11 cellular contexts compared by ENCODE assay signal in the genomic region with DNA sequence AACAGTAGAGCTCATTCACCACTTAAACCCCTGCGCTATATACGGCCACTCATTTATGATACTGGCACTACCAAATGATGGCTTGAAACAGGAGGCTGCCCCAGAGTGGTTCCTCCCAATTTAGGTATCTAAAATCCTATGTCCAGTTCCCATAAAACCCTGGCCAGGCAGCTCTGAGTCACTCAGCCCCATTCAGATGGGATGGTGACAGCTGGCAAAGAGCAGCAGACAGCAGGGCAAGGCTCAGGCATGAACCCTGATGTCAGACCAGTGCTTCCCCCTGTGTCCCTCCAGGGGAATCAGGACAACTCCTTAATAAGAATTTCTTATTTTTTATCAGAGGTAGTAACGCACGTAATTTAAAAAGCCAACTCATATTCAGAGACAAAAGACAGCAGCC.
A peak's percentile ranks its signal among the peaks of the same experiment; 100 is the strongest.
DNase-seq lines count a peak whose midpoint lies in the region; ATAC-seq and TF ChIP-seq lines count a peak whose summit lies in the region.
"Had no signal": no experiment of that assay in that cellular context is flagged by ENCODE, and none has a peak within 500 bp of the region (broad histone marks: within the 10 kb centered on the region; RNA-seq: fewer than 3 reads in every experiment).

No MANE protein-coding gene starts in this region.

- H3K27ac ChIP-seq in coronary artery: peak overlapping the region; percentile 91 to 94
- H3K27ac ChIP-seq in mesenchymal stem cell (ENCODE audit: low read length, poor library complexity, severe bottlenecking): no peak overlapping the region
- peak overlapping the region; percentile 87 to 95 (median 94) for H3K27ac ChIP-seq in thyroid gland

- TF ChIP-seq CTCF in coronary artery (IDR thresholded peaks at IDR 0.05): no peak
- TF ChIP-seq CTCF in thyroid gland (IDR thresholded peaks at IDR 0.05): no peak

- H3K36me3 ChIP-seq in MG63: no peaks in the 10 kb centered on the region
- H3K36me3 ChIP-seq in mesenchymal stem cell (ENCODE audit: control insufficient read depth in 1 of 2, insufficient read depth in 2 of 2, low read depth in 1 of 2, low read length in 2 of 2): no peaks in the 10 kb centered on the region
- no peaks in the 10 kb centered on the region for H3K36me3 ChIP-seq in thyroid gland

- no peak overlapping the region for H3K4me2 ChIP-seq in mesenchymal stem cell (ENCODE audit: low read length, poor library complexity, severe bottlenecking)

- H3K4me3 ChIP-seq in MG63 (no peak overlapping the region), coronary artery (no peak overlapping the region), mesenchymal stem cell (ENCODE audit: insufficient read depth in 1 of 2, low read depth in 1 of 2, low read length in 2 of 2) (no peak overlapping the region), thyroid gland (replicated peaks in 1 of 3) (no peak overlapping the region)

- DNase-seq in MG63 (peak; percentile 81), coronary artery (ENCODE audit: low spot score) (peak; percentile 89), mesenchymal stem cell (peak; percentile 17), thyroid gland (peak; percentile 30 to 41), SW480 (ENCODE audit: low spot score) (no peak)
- no peak for DNase-seq in stimulated activated CD4-positive, alpha-beta T cell treated with anti-CD3 and anti-CD28 coated beads, Interleukin-4, amount 100 ng/mL, for 4 hours
- DNase-seq: naive B cell; NCI-H345; stimulated activated CD4-positive, alpha-beta T cell treated with anti-CD3 and anti-CD28 coated beads, Interleukin-12 subunit alpha, Interleukin-12 subunit beta, amount 100 ng/mL, for 4 hours had no signal

- TF ChIP-seq POLR2A in thyroid gland (IDR thresholded peaks at IDR 0.05): no peak

- peak overlapping the region; percentile 54 to 71 for H2BK12ac ChIP-seq in mesenchymal stem cell (ENCODE audit: low read length in 2 of 2)

- no peak overlapping the region for H3K23ac ChIP-seq in mesenchymal stem cell (ENCODE audit: low read length in 2 of 2)

- H2BK15ac ChIP-seq in mesenchymal stem cell (ENCODE audit: low read depth, poor library complexity, severe bottlenecking): no peak overlapping the region

- intact Hi-C loops in thyroid gland (cut with DNase I): no loop called here

- 96% methylated on average over 2 of the region's 4 CpGs for WGBS in mesenchymal stem cell
- WGBS in thyroid gland, 2 donors: 89 to 91% methylated on average over 4 of the region's 4 CpGs

- no peak overlapping the region for H2BK5ac ChIP-seq in mesenchymal stem cell (ENCODE audit: low read depth, low read length, poor library complexity, severe bottlenecking)

- ATAC-seq in GM21447 (IDR thresholded peaks at IDR 0.05; ENCODE audit: unreplicated experiment) (no peak), HG03432 (IDR thresholded peaks at IDR 0.05; ENCODE audit: unreplicated experiment) (no peak)

- H4K8ac ChIP-seq in mesenchymal stem cell (ENCODE audit: low read length): peak overlapping the region; percentile 57

- no peaks in the 10 kb centered on the region for H3K27me3 ChIP-seq in MG63
- H3K27me3 ChIP-seq in mesenchymal stem cell (ENCODE audit: control insufficient read depth in 1 of 2, insufficient read depth in 1 of 2, low read length in 2 of 2): no peaks in the 10 kb centered on the region
- no peaks in the 10 kb centered on the region for H3K27me3 ChIP-seq in thyroid gland

- H3K18ac ChIP-seq in mesenchymal stem cell (ENCODE audit: low read depth in 1 of 2, low read length in 2 of 2): no peak overlapping the region

- H3K9me3 ChIP-seq in MG63: peaks cover 4% of the 10 kb centered on the region; the same call in 1 of the 2 replicates
- H3K9me3 ChIP-seq in mesenchymal stem cell (ENCODE audit: control insufficient read depth, low read length): peaks cover 6% of the 10 kb centered on the region
- H3K9me3 ChIP-seq in thyroid gland: no peaks in the 10 kb centered on the region

- H3K4me1 ChIP-seq in mesenchymal stem cell (ENCODE audit: control insufficient read depth, insufficient read depth, low read depth, low read length) (peaks cover 7% of the 10 kb centered on the region), thyroid gland (peaks cover 24 to 55% of the 10 kb centered on the region in 2 donors)

- H3K14ac ChIP-seq in mesenchymal stem cell (ENCODE audit: low read length in 2 of 2): no peak overlapping the region

- H3K79me1 ChIP-seq in mesenchymal stem cell (replicated peaks; ENCODE audit: low read length, poor library complexity, severe bottlenecking): no peaks in the 10 kb centered on the region

- H4K91ac ChIP-seq in mesenchymal stem cell (ENCODE audit: low read length): no peak overlapping the region

- H3K9ac ChIP-seq in mesenchymal stem cell (ENCODE audit: low read length): no peak overlapping the region

- H2AK5ac ChIP-seq in mesenchymal stem cell (ENCODE audit: low read length, severe bottlenecking): no peak overlapping the region

- H2AFZ ChIP-seq in mesenchymal stem cell (ENCODE audit: low read depth, low read length): no peak overlapping the region

- no peak overlapping the region for H3K4ac ChIP-seq in mesenchymal stem cell (ENCODE audit: low read depth in 1 of 2, low read length in 2 of 2)

- no peak overlapping the region for H2BK120ac ChIP-seq in mesenchymal stem cell (ENCODE audit: low read depth, low read length)

Comparison
In these comparisons a context has a peak if more than half of its experiments do, and no peak if none do; other contexts are left out.
1. DNase-seq: peak in MG63 (single experiment), coronary artery (single experiment), mesenchymal stem cell (single experiment) and thyroid gland (2 of 2); none in stimulated activated CD4-positive, alpha-beta T cell treated with anti-CD3 and anti-CD28 coated beads, Interleukin-4, amount 100 ng/mL, for 4 hours (0 of 2) and SW480 (single experiment).